ENCODE assay signal across 8 cellular contexts in genomic region chr7:17233643-17234397, GRCh38.
DNase-seq lines count a peak whose midpoint lies in the region; ATAC-seq and TF ChIP-seq lines count a peak whose summit lies in the region.

No MANE protein-coding gene starts in this region.

- ATAC-seq in CD8-positive, alpha-beta T cell: peak; percentile 54
- ATAC-seq in GM21515 (IDR thresholded peaks at IDR 0.05; ENCODE audit: unreplicated experiment): peak; percentile 50
- peak; percentile 68 for ATAC-seq in activated CD8-positive, alpha-beta T cell treated with anti-CD3 and anti-CD28 coated beads for 36 hours

- peak overlapping the region; percentile 96 for H3K27ac Mint-ChIP-seq in CD8-positive, alpha-beta T cell
- H3K27ac Mint-ChIP-seq in IgD-negative memory B cell: peak overlapping the region; percentile 79 to 97 (median 83)
- peak overlapping the region; percentile 97 for H3K27ac Mint-ChIP-seq in activated CD8-positive, alpha-beta T cell treated with anti-CD3 and anti-CD28 coated beads for 36 hours

- CTCF ChIA-PET in CD8-positive, alpha-beta T cell (lab: Charles Lee): no interaction called here
- CTCF ChIA-PET in activated CD8-positive, alpha-beta T cell treated with anti-CD3 and anti-CD28 coated beads for 36 hours (lab: Charles Lee): interaction anchor here (0.6 to 1.2 kb wide), 3 partner anchors 17 to 71 kb away, joined by 3 to 4 read pairs (median 4); no protein-coding TSS in a partner anchor

- DNase-seq in CD8-positive, alpha-beta T cell: peak in 6 of 7 experiments; percentile 16 to 63 (median 45)
- peak; percentile 65 for DNase-seq in activated CD8-positive, alpha-beta T cell treated with anti-CD3 and anti-CD28 coated beads for 36 hours
- peak; percentile 10 for DNase-seq in fibroblast of gingiva (ENCODE audit: low read depth)
- DNase-seq in stimulated activated CD8-positive, alpha-beta memory T cell treated with anti-CD3 and anti-CD28 coated beads, Interleukin-4, amount 100 ng/mL, for 48 hours: peak; percentile 38
- DNase-seq in NCI-H146 treated with DMSO at 0.1 percent for 48 hours (lab: John Stamatoyannopoulos, UW; ENCODE audit: unreplicated experiment): no peak
- no peak for DNase-seq in NCI-H2029 (lab: John Stamatoyannopoulos, UW)

- H3K9me3 ChIP-seq in CD8-positive, alpha-beta T cell (ENCODE audit: low read length): no peaks in the 10 kb centered on the region

- H3K4me3 Mint-ChIP-seq in CD8-positive, alpha-beta T cell: peak overlapping the region; percentile 67
- H3K4me3 Mint-ChIP-seq in IgD-negative memory B cell: peak overlapping the region; percentile 44 to 91 (median 66)
- peak overlapping the region; percentile 65 for H3K4me3 Mint-ChIP-seq in activated CD8-positive, alpha-beta T cell treated with anti-CD3 and anti-CD28 coated beads for 36 hours

- no peaks in the 10 kb centered on the region for H3K27me3 ChIP-seq in CD8-positive, alpha-beta T cell (ENCODE audit: insufficient read depth, low read length)

- no peak for TF ChIP-seq CTCF in CD8-positive, alpha-beta T cell (IDR thresholded peaks at IDR 0.05)
- no peak for TF ChIP-seq CTCF in activated CD8-positive, alpha-beta T cell treated with anti-CD3 and anti-CD28 coated beads for 36 hours (IDR thresholded peaks at IDR 0.05)

- H3K4me1 Mint-ChIP-seq in CD8-positive, alpha-beta T cell (ENCODE audit: low read depth): peaks cover 28% of the 10 kb centered on the region
- H3K4me1 Mint-ChIP-seq in IgD-negative memory B cell: peaks cover 12 to 20% (median 19%) of the 10 kb centered on the region in 3 donors
- peaks cover 45% of the 10 kb centered on the region for H3K4me1 Mint-ChIP-seq in activated CD8-positive, alpha-beta T cell treated with anti-CD3 and anti-CD28 coated beads for 36 hours (ENCODE audit: low read depth)

- H3K4me1 ChIP-seq in CD8-positive, alpha-beta T cell (ENCODE audit: insufficient read depth, low read length): peaks cover 24% of the 10 kb centered on the region

- H3K36me3 Mint-ChIP-seq in CD8-positive, alpha-beta T cell: no peaks in the 10 kb centered on the region
- H3K36me3 Mint-ChIP-seq in IgD-negative memory B cell: no peaks in the 10 kb centered on the region
- peaks cover 18% of the 10 kb centered on the region for H3K36me3 Mint-ChIP-seq in activated CD8-positive, alpha-beta T cell treated with anti-CD3 and anti-CD28 coated beads for 36 hours (ENCODE audit: low read depth)

- H3K36me3 ChIP-seq in CD8-positive, alpha-beta T cell (ENCODE audit: insufficient read depth, low read length): no peaks in the 10 kb centered on the region

- peak overlapping the region; percentile 62 for H3K27ac ChIP-seq in CD8-positive, alpha-beta T cell (ENCODE audit: low read depth, low read length)

- no peaks in the 10 kb centered on the region for H3K9me3 Mint-ChIP-seq in CD8-positive, alpha-beta T cell
- H3K9me3 Mint-ChIP-seq in IgD-negative memory B cell: no peaks in the 10 kb centered on the region
- H3K9me3 Mint-ChIP-seq in activated CD8-positive, alpha-beta T cell treated with anti-CD3 and anti-CD28 coated beads for 36 hours: peaks cover 11% of the 10 kb centered on the region

- POLR2A ChIA-PET in CD8-positive, alpha-beta T cell (lab: Charles Lee): interaction anchor here (0.6 to 1.1 kb wide), 2 partner anchors 51 to 64 kb away, joined by 4 to 5 read pairs; no protein-coding TSS in a partner anchor
- POLR2A ChIA-PET in activated CD8-positive, alpha-beta T cell treated with anti-CD3 and anti-CD28 coated beads for 36 hours (lab: Charles Lee): interaction anchor here (0.7 kb wide), 2 partner anchors 66 to 74 kb away, joined by 3 read pairs; no protein-coding TSS in a partner anchor

- intact Hi-C loops in CD8-positive, alpha-beta T cell (cut with DNase I, micrococcal nuclease): loop anchor here (1.0 to 5.0 kb wide), 6 partner anchors 23 to 587 kb away; partner anchors contain the start of genes AHR (in 1 of the 2) and BZW2 (in 1 of the 2)
- intact Hi-C loops in activated CD8-positive, alpha-beta T cell treated with anti-CD3 and anti-CD28 coated beads for 36 hours (cut with micrococcal nuclease): loop anchor here (2.0 to 5.0 kb wide), 4 partner anchors 65 to 172 kb away; partner anchors contain the start of gene AHR

- peak overlapping the region; percentile 11 for H3K4me3 ChIP-seq in CD8-positive, alpha-beta T cell (ENCODE audit: low read depth, low read length)

- no peaks in the 10 kb centered on the region for H3K27me3 Mint-ChIP-seq in CD8-positive, alpha-beta T cell (ENCODE audit: low read depth)
- no peaks in the 10 kb centered on the region for H3K27me3 Mint-ChIP-seq in IgD-negative memory B cell
- H3K27me3 Mint-ChIP-seq in activated CD8-positive, alpha-beta T cell treated with anti-CD3 and anti-CD28 coated beads for 36 hours: no peaks in the 10 kb centered on the region

Comparison
In these comparisons a context has a peak if more than half of its experiments do, and no peak if none do; other contexts are left out.
1. DNase-seq: peak in CD8-positive, alpha-beta T cell (6 of 7), activated CD8-positive, alpha-beta T cell treated with anti-CD3 and anti-CD28 coated beads for 36 hours (single experiment), fibroblast of gingiva (single experiment) and stimulated activated CD8-positive, alpha-beta memory T cell treated with anti-CD3 and anti-CD28 coated beads, Interleukin-4, amount 100 ng/mL, for 48 hours (single experiment); none in NCI-H146 treated with DMSO at 0.1 percent for 48 hours (single experiment) and NCI-H2029 (single experiment).
2. Peak in every context shown above with its lines, with median percentiles within 50 percentile points of each other: ATAC-seq, H3K27ac Mint-ChIP-seq and H3K4me3 Mint-ChIP-seq.